9 cellular contexts compared by ENCODE assay signal in the genomic region with DNA sequence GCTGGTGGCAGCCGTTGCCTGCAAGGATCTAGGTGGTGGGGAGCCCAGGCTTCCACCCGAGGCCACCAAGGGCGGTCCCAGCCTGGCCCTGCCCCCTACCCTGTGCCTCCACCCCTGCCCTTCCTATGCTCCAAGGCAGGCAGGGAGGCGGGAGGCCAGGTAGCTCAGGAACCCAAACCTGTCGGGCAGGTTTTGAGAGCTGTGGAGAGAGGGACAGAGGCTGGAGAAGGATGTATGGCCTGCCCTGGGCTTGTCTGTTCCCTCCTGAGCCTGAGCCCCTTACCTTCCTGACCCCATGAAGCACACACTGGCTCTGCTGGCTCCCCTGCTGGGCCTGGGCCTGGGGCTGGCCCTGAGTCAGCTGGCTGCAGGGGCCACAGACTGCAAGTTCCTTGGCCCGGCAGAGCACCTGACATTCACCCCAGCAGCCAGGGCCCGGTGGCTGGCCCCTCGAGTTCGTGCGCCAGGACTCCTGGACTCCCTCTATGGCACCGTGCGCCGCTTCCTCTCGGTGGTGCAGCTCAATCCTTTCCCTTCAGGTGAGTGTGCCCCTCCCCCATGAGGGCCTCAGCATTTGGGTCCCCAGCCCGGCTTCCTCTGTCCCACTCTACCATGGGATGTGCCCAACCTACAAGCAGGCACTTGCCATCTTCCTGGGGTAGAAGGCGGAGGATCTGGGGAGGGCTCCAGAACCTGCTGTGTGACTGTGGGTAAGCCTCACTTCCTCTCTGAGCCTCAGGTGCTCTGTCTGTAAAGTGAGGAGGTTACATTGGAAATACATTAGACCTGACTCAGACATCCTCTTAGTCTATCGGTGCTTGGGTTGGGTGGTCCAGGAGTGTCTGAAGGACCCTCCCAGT. TPM values are rescaled to one million over a fixed set of nuclear protein-coding genes. Genes with fewer than 3 reads are reported as not detected.
DNase-seq lines count a peak whose midpoint lies in the region; ATAC-seq and TF ChIP-seq lines count a peak whose summit lies in the region.
"Had no signal": no experiment of that assay in that cellular context is flagged by ENCODE, and none has a peak within 500 bp of the region (broad histone marks: within the 10 kb centered on the region; RNA-seq: fewer than 3 reads in every experiment).

A gene with protein sequence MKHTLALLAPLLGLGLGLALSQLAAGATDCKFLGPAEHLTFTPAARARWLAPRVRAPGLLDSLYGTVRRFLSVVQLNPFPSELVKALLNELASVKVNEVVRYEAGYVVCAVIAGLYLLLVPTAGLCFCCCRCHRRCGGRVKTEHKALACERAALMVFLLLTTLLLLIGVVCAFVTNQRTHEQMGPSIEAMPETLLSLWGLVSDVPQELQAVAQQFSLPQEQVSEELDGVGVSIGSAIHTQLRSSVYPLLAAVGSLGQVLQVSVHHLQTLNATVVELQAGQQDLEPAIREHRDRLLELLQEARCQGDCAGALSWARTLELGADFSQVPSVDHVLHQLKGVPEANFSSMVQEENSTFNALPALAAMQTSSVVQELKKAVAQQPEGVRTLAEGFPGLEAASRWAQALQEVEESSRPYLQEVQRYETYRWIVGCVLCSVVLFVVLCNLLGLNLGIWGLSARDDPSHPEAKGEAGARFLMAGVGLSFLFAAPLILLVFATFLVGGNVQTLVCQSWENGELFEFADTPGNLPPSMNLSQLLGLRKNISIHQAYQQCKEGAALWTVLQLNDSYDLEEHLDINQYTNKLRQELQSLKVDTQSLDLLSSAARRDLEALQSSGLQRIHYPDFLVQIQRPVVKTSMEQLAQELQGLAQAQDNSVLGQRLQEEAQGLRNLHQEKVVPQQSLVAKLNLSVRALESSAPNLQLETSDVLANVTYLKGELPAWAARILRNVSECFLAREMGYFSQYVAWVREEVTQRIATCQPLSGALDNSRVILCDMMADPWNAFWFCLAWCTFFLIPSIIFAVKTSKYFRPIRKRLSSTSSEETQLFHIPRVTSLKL (plus strand): TSS at position 159 of the 860 bp plus-strand sequence. CDS start 137 bp downstream, at position 296.

- CTCF ChIA-PET in WTC11 (lab: Charles Lee) = interaction anchor here (0.7 to 5.6 kb wide), 7 partner anchors 41 to 196 kb away, joined by 3 to 60 read pairs (median 6); no protein-coding TSS in a partner anchor

- H3K9me3 Mint-ChIP-seq in WTC11 = no peaks in the 10 kb centered on the region

- POLR2A ChIA-PET in WTC11 (lab: Charles Lee) = interaction anchor here (0.8 kb wide), 1 partner anchor 21 kb away, joined by 5 read pairs; no protein-coding TSS in a partner anchor

- ATAC-seq in WTC11 (peak; percentile 87), left lobe of liver (peak; percentile 32), HG03108 (IDR thresholded peaks at IDR 0.05; ENCODE audit: unreplicated experiment) (no peak), GM18907 (IDR thresholded peaks at IDR 0.05; ENCODE audit: unreplicated experiment) (no peak)

- TF ChIP-seq CTCF in WTC11 (IDR thresholded peaks at IDR 0.05) (no peak), stomach (IDR thresholded peaks at IDR 0.05) (peak in 1 of 7 experiments; percentile 9)

- peaks cover 20 to 40% (median 33%) of the 10 kb centered on the region in 4 donors for H3K4me1 ChIP-seq in stomach

- peak within 1 kb of the TSS; percentile 78 to 91 (median 85) for H3K27ac ChIP-seq in stomach

- no peak for TF ChIP-seq POLR2A in stomach (IDR thresholded peaks at IDR 0.05)

- no peaks in the 10 kb centered on the region for H3K9me3 ChIP-seq in stomach

- H3K36me3 Mint-ChIP-seq in WTC11 = no peaks in the 10 kb centered on the region

- peaks cover 37% of the 10 kb centered on the region for H3K4me1 Mint-ChIP-seq in WTC11

- H3K27me3 Mint-ChIP-seq in WTC11 (ENCODE audit: low read depth) = no peaks in the 10 kb centered on the region

- H3K4me3 Mint-ChIP-seq in WTC11 = peak within 1 kb of the TSS; percentile 26; the same call in 1 of the 2 replicates

- TF ChIP-seq EP300 in stomach (IDR thresholded peaks at IDR 0.05) = no peak

- intact Hi-C loops in stomach (cut with DNase I; ENCODE audit: low total_unique reads) = no loop called here

- peak within 1 kb of the TSS; percentile 27 to 48 (median 38) for H3K4me3 ChIP-seq in stomach

- peak within 1 kb of the TSS; percentile 67; the same call in 1 of the 2 replicates for H3K27ac Mint-ChIP-seq in WTC11

- 27 to 57% (median 35%) methylated on average over 5 to 17 of the region's 17 CpGs for WGBS in stomach, 5 donors

- DNase-seq in SIG-M5 treated with dmso at 0.1 percent for 504 hours (lab: John Stamatoyannopoulos, UW; ENCODE audit: unreplicated experiment) (peak; percentile 56), SIG-M5 (lab: John Stamatoyannopoulos, UW) (no peak), WTC11 (ENCODE audit: low spot score) (peak; percentile 76), left lobe of liver (ENCODE audit: low spot score) (peak; percentile 41), stomach (peak; percentile 92), NCI-H1436 treated with DMSO at 0.1 percent for 48 hours (lab: John Stamatoyannopoulos, UW) (no peak)
- DNase-seq: dermis blood vessel endothelial cell had no signal

- H3K36me3 ChIP-seq in stomach = peaks cover 0 to 4% (median 2%) of the 10 kb centered on the region in 4 donors

- no peaks in the 10 kb centered on the region for H3K27me3 ChIP-seq in stomach

TF ChIP-seq in WTC11, 78 proteins besides CTCF, POLR2A, EP300 and RAD21:
- TF ChIP-seq, protein P1, sequence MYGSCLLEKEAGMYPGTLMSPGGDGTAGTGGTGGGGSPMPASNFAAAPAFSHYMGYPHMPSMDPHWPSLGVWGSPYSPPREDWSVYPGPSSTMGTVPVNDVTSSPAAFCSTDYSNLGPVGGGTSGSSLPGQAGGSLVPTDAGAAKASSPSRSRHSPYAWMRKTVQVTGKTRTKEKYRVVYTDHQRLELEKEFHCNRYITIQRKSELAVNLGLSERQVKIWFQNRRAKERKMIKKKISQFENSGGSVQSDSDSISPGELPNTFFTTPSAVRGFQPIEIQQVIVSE (CRISPR knock-in tag; IDR thresholded peaks at IDR 0.05; ENCODE audit: borderline replicate concordance) = no peak
- TF ChIP-seq SMAD4 (CRISPR knock-in tag; IDR thresholded peaks at IDR 0.05) (no peak), ZNF121 (CRISPR knock-in tag; IDR thresholded peaks at IDR 0.05) (no peak), HMGA2 (CRISPR knock-in tag; IDR thresholded peaks at IDR 0.05) (no peak), ESRRA (CRISPR knock-in tag; IDR thresholded peaks at IDR 0.05; ENCODE audit: borderline replicate concordance) (no peak), CREM (CRISPR knock-in tag; IDR thresholded peaks at IDR 0.05) (no peak), ETV6 (CRISPR knock-in tag; IDR thresholded peaks at IDR 0.05) (peak; percentile 43; the same call in 1 of the 2 replicates), SOX15 (CRISPR knock-in tag; IDR thresholded peaks at IDR 0.05) (no peak), TP53 (CRISPR knock-in tag; IDR thresholded peaks at IDR 0.05) (0 out of 2 replicates have a peak, but pooled peaks have one; percentile 26), ZNF416 (CRISPR knock-in tag; IDR thresholded peaks at IDR 0.05) (no peak), ZNF671 (CRISPR knock-in tag; IDR thresholded peaks at IDR 0.05) (no peak), FOXK1 (CRISPR knock-in tag; IDR thresholded peaks at IDR 0.05) (no peak)
- TF ChIP-seq, protein P2, sequence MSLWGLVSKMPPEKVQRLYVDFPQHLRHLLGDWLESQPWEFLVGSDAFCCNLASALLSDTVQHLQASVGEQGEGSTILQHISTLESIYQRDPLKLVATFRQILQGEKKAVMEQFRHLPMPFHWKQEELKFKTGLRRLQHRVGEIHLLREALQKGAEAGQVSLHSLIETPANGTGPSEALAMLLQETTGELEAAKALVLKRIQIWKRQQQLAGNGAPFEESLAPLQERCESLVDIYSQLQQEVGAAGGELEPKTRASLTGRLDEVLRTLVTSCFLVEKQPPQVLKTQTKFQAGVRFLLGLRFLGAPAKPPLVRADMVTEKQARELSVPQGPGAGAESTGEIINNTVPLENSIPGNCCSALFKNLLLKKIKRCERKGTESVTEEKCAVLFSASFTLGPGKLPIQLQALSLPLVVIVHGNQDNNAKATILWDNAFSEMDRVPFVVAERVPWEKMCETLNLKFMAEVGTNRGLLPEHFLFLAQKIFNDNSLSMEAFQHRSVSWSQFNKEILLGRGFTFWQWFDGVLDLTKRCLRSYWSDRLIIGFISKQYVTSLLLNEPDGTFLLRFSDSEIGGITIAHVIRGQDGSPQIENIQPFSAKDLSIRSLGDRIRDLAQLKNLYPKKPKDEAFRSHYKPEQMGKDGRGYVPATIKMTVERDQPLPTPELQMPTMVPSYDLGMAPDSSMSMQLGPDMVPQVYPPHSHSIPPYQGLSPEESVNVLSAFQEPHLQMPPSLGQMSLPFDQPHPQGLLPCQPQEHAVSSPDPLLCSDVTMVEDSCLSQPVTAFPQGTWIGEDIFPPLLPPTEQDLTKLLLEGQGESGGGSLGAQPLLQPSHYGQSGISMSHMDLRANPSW (CRISPR knock-in tag; conservative IDR thresholded peaks at IDR 0.05; ENCODE audit: low read depth) = no peak
- TF ChIP-seq, protein P3, sequence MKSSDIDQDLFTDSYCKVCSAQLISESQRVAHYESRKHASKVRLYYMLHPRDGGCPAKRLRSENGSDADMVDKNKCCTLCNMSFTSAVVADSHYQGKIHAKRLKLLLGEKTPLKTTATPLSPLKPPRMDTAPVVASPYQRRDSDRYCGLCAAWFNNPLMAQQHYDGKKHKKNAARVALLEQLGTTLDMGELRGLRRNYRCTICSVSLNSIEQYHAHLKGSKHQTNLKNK (CRISPR knock-in tag; IDR thresholded peaks at IDR 0.05) = no peak
- TF ChIP-seq, protein P4, sequence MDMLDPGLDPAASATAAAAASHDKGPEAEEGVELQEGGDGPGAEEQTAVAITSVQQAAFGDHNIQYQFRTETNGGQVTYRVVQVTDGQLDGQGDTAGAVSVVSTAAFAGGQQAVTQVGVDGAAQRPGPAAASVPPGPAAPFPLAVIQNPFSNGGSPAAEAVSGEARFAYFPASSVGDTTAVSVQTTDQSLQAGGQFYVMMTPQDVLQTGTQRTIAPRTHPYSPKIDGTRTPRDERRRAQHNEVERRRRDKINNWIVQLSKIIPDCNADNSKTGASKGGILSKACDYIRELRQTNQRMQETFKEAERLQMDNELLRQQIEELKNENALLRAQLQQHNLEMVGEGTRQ (CRISPR knock-in tag; IDR thresholded peaks at IDR 0.05) = peak; percentile 18; the same call in 1 of the 2 replicates
- TF ChIP-seq, protein P5, sequence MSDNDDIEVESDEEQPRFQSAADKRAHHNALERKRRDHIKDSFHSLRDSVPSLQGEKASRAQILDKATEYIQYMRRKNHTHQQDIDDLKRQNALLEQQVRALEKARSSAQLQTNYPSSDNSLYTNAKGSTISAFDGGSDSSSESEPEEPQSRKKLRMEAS (CRISPR knock-in tag; IDR thresholded peaks at IDR 0.05) = 0 out of 2 replicates have a peak, but pooled peaks have one; percentile 40

RNA-seq across cellular contexts. Expression of the gene that starts here (rescaled TPM):
- total RNA-seq in WTC11 (2021) (7.9 to 11.8 TPM (median 8.3 TPM) in 3 replicates), left lobe of liver (1.1 TPM), stomach (100 to 1,000 TPM in 1 of 5 donors, 10 to 100 TPM in 4; 18.4 to 370 (median 62.2) TPM)
- 10 to 100 TPM in 2 of 3 donors, 1 to 10 TPM in 1; 6.0 to 22.3 (median 14.5) TPM for polyA plus RNA-seq in stomach

Comparison
In these comparisons a context has a peak if more than half of its experiments do, and no peak if none do; other contexts are left out.
1. DNase-seq: peak in SIG-M5 treated with dmso at 0.1 percent for 504 hours (single experiment), WTC11 (single experiment), left lobe of liver (single experiment) and stomach (single experiment); none in SIG-M5 (single experiment) and NCI-H1436 treated with DMSO at 0.1 percent for 48 hours (single experiment).
2. ATAC-seq: peak in WTC11 (single experiment) and left lobe of liver (single experiment); none in HG03108 (single experiment) and GM18907 (single experiment).